In genomic region chr22:27306771-27307170, GRCh38 we compare ENCODE assay signal across 16 cellular contexts.
DNase-seq lines count a peak whose midpoint lies in the region; ATAC-seq and TF ChIP-seq lines count a peak whose summit lies in the region.
"Had no signal": no experiment of that assay in that cellular context is flagged by ENCODE, and none has a peak within 500 bp of the region (broad histone marks: within the 10 kb centered on the region; RNA-seq: fewer than 3 reads in every experiment).

No MANE protein-coding gene starts in this region.

- peak; percentile 29 for DNase-seq in NCI-H446 treated with DMSO at 0.1 percent for 48 hours (lab: John Stamatoyannopoulos, UW)
- DNase-seq in cerebellar cortex (ENCODE audit: low spot score) = peak; percentile 0
- DNase-seq in left colon = peak in 1 of 2 donors; percentile 33
- peak; percentile 52 for DNase-seq in transverse colon
- no peak for DNase-seq in ecto neural progenitor cell (ENCODE audit: low spot score)
- no peak for DNase-seq in stimulated activated CD4-positive, alpha-beta T cell treated with anti-CD3 and anti-CD28 coated beads, Interleukin-2, amount 100 ng/mL, for 24 hours
- DNase-seq in NCI-H510A treated with DMSO at 0.1 percent for 48 hours (lab: John Stamatoyannopoulos, UW) = no peak
- DNase-seq: BE2C; C1 segment of cervical spinal cord; Caco-2; CD4-positive, CD25-positive, alpha-beta regulatory T cell; DMS79 treated with DMSO at 0.1 percent for 48 hours; HCEC 1CT had no signal

- TF ChIP-seq EP300 in transverse colon (IDR thresholded peaks at IDR 0.05; ENCODE audit: low read depth) = no peak

- no peaks in the 10 kb centered on the region for H3K9me3 ChIP-seq in transverse colon
- H3K9me3 ChIP-seq: BE2C, Caco-2 had no signal

- in situ Hi-C loops in transverse colon (cut with MboI; ENCODE audit: low pct_ligation_motif_present in 1 of 4, low pct_unique_long_range_greater_than_20kb in 1 of 4, low sequenced_read_pairs in 3 of 4) = no loop called here

- intact Hi-C loops in left colon (cut with DNase I, micrococcal nuclease) (no loop called here), transverse colon (cut with DNase I; ENCODE audit: low total_unique reads) (no loop called here)

- WGBS in transverse colon (ENCODE audit: low coverage in 1 of 2), 2 donors = 48% methylated on average over 1 of the region's 1 CpG; no CpG with 5 or more reads in 1 of the 2 donors

- no peak for TF ChIP-seq POLR2A in transverse colon (IDR thresholded peaks at IDR 0.05)

- peak; percentile 98 for ATAC-seq in left colon
- ATAC-seq: GM12878, GM23338 had no signal

- H3K36me3 ChIP-seq in transverse colon = no peaks in the 10 kb centered on the region
- H3K36me3 ChIP-seq: BE2C had no signal

- no peaks in the 10 kb centered on the region for H3K27me3 ChIP-seq in transverse colon
- H3K27me3 ChIP-seq: BE2C had no signal

- TF ChIP-seq CTCF in transverse colon (IDR thresholded peaks at IDR 0.05) = no peak

- peaks cover 0 to 18% (median 5%) of the 10 kb centered on the region in 4 donors for H3K4me1 ChIP-seq in transverse colon
- H3K4me1 ChIP-seq: BE2C had no signal

- no peak overlapping the region for H3K27ac ChIP-seq in transverse colon
- H3K27ac ChIP-seq: HL-60 had no signal

- H3K4me3 ChIP-seq in transverse colon = no peak overlapping the region
- H3K4me3 ChIP-seq: GM12878, GM23338 had no signal

Comparison
In these comparisons a context has a peak if more than half of its experiments do, and no peak if none do; other contexts are left out.
1. DNase-seq: peak in NCI-H446 treated with DMSO at 0.1 percent for 48 hours (single experiment), cerebellar cortex (single experiment) and transverse colon (single experiment); none in ecto neural progenitor cell (single experiment), stimulated activated CD4-positive, alpha-beta T cell treated with anti-CD3 and anti-CD28 coated beads, Interleukin-2, amount 100 ng/mL, for 24 hours (0 of 2) and NCI-H510A treated with DMSO at 0.1 percent for 48 hours (single experiment).